ENCODE assay signal across 23 cellular contexts in genomic region chr5:108303086-108303485, GRCh38.
"Had no signal": no experiment of that assay in that cellular context is flagged by ENCODE, and none has a peak within 500 bp of the region (broad histone marks: within the 10 kb centered on the region; RNA-seq: fewer than 3 reads in every experiment).

No MANE protein-coding gene starts in this region.

- DNase-seq: activated CD4-positive, CD25-positive, alpha-beta regulatory T cell treated with anti-CD3 and anti-CD28 coated beads, Interleukin-2, amount 50 U/mL, for 72 hours; activated CD8-positive, alpha-beta memory T cell treated with anti-CD3 and anti-CD28 coated beads for 24 hours; activated CD8-positive, alpha-beta memory T cell treated with anti-CD3 and anti-CD28 coated beads, Interleukin-2, amount 50 U/mL, for 4 hours; activated naive CD4-positive, alpha-beta T cell; activated T-cell treated with anti-CD3 and anti-CD28 coated beads, Interleukin-2, amount 50 U/mL, for 24 hours; adrenal gland; central memory CD4-positive, alpha-beta T cell; dermis blood vessel endothelial cell; effector memory CD4-positive, alpha-beta T cell; immature natural killer cell; kidney glomerular epithelial cell; left ventricle myocardium inferior; pancreas; psoas muscle; spleen; stimulated activated CD4-positive, alpha-beta T cell treated with anti-CD3 and anti-CD28 coated beads, Interleukin-4, amount 100 ng/mL, for 24 hours; substantia nigra; tibial artery; WERI-Rb-1 had no signal

- H3K4me3 Mint-ChIP-seq: activated naive CD8-positive, alpha-beta T cell; activated T-cell treated with anti-CD3 and anti-CD28 coated beads, Interleukin-2, amount 50 U/mL, for 24 hours; activated T-helper 17 cell treated with anti-CD3 and anti-CD28 coated beads, Interleukin-2, amount 50 U/mL, for 72 hours; immature natural killer cell; nephron; stimulated activated naive CD8-positive, alpha-beta T cell treated with anti-CD3 and anti-CD28 coated beads, Interleukin-15, Interleukin-2, amounts not matched to agents 100 ng/mL and 50 ng/mL, for 24 hours had no signal

- H3K4me1 Mint-ChIP-seq: activated T-helper 17 cell treated with anti-CD3 and anti-CD28 coated beads, Interleukin-2, amount 50 U/mL, for 72 hours; nephron had no signal

- H3K36me3 Mint-ChIP-seq: activated naive CD8-positive, alpha-beta T cell; immature natural killer cell had no signal

- H3K9me3 Mint-ChIP-seq: activated T-cell treated with anti-CD3 and anti-CD28 coated beads, Interleukin-2, amount 50 U/mL, for 24 hours; activated T-helper 17 cell treated with anti-CD3 and anti-CD28 coated beads, Interleukin-2, amount 50 U/mL, for 72 hours; immature natural killer cell; nephron; stimulated activated naive CD8-positive, alpha-beta T cell treated with anti-CD3 and anti-CD28 coated beads, Interleukin-15, Interleukin-2, amounts not matched to agents 100 ng/mL and 50 ng/mL, for 24 hours had no signal

- H3K27me3 Mint-ChIP-seq: activated naive CD8-positive, alpha-beta T cell; activated T-cell treated with anti-CD3 and anti-CD28 coated beads, Interleukin-2, amount 50 U/mL, for 24 hours; activated T-helper 17 cell treated with anti-CD3 and anti-CD28 coated beads, Interleukin-2, amount 50 U/mL, for 72 hours; stimulated activated naive CD8-positive, alpha-beta T cell treated with anti-CD3 and anti-CD28 coated beads, Interleukin-15, Interleukin-2, amounts not matched to agents 100 ng/mL and 50 ng/mL, for 24 hours had no signal

- H3K27ac Mint-ChIP-seq: activated naive CD8-positive, alpha-beta T cell; activated T-cell treated with anti-CD3 and anti-CD28 coated beads, Interleukin-2, amount 50 U/mL, for 24 hours; activated T-helper 17 cell treated with anti-CD3 and anti-CD28 coated beads, Interleukin-2, amount 50 U/mL, for 72 hours; immature natural killer cell; nephron; stimulated activated naive CD8-positive, alpha-beta T cell treated with anti-CD3 and anti-CD28 coated beads, Interleukin-15, Interleukin-2, amounts not matched to agents 100 ng/mL and 50 ng/mL, for 24 hours had no signal

- ATAC-seq: activated T-helper 17 cell treated with anti-CD3 and anti-CD28 coated beads, Interleukin-2, amount 50 U/mL, for 72 hours; pancreas; psoas muscle had no signal
